ENCODE assay signal across 8 cellular contexts in genomic region chr19:18300930-18301717, GRCh38. TPM values are rescaled to one million over a fixed set of nuclear protein-coding genes. Genes with fewer than 3 reads are reported as not detected.
DNase-seq lines count a peak whose midpoint lies in the region; ATAC-seq and TF ChIP-seq lines count a peak whose summit lies in the region.

No MANE protein-coding gene starts in this region.

- peak overlapping the region; percentile 49 for H3K4me3 Mint-ChIP-seq in HFFc6
- no peak overlapping the region for H3K4me3 Mint-ChIP-seq in activated naive CD8-positive, alpha-beta T cell treated with anti-CD3 and anti-CD28 coated beads, Interleukin-2, amount 10 ng/mL, durations not matched to agents 7 days and 5 days
- peak overlapping the region; percentile 40 for H3K4me3 Mint-ChIP-seq in stimulated activated effector memory CD8-positive, alpha-beta T cell treated with anti-CD3 and anti-CD28 coated beads, Interleukin-12 subunit alpha, Interleukin-12 subunit beta, amount 100 ng/mL, for 72 hours

- H3K27ac Mint-ChIP-seq in HFFc6, result peak overlapping the region; percentile 98
- H3K27ac Mint-ChIP-seq in activated naive CD8-positive, alpha-beta T cell treated with anti-CD3 and anti-CD28 coated beads, Interleukin-2, amount 10 ng/mL, durations not matched to agents 7 days and 5 days, result peak overlapping the region; percentile 70
- peak overlapping the region; percentile 78 for H3K27ac Mint-ChIP-seq in stimulated activated effector memory CD8-positive, alpha-beta T cell treated with anti-CD3 and anti-CD28 coated beads, Interleukin-12 subunit alpha, Interleukin-12 subunit beta, amount 100 ng/mL, for 72 hours

- peaks cover 66% of the 10 kb centered on the region for H3K4me1 Mint-ChIP-seq in HFFc6 (ENCODE audit: low read depth)
- H3K4me1 Mint-ChIP-seq in activated naive CD8-positive, alpha-beta T cell treated with anti-CD3 and anti-CD28 coated beads, Interleukin-2, amount 10 ng/mL, durations not matched to agents 7 days and 5 days, result peaks cover 26% of the 10 kb centered on the region
- H3K4me1 Mint-ChIP-seq in stimulated activated effector memory CD8-positive, alpha-beta T cell treated with anti-CD3 and anti-CD28 coated beads, Interleukin-12 subunit alpha, Interleukin-12 subunit beta, amount 100 ng/mL, for 72 hours, result peaks cover 42% of the 10 kb centered on the region

- intact Hi-C loops in left ventricle myocardium superior (cut with micrococcal nuclease), result no loop called here

- no peak for TF ChIP-seq CTCF in HFFc6 (IDR thresholded peaks at IDR 0.05)

- ATAC-seq in activated naive CD8-positive, alpha-beta T cell treated with anti-CD3 and anti-CD28 coated beads, Interleukin-2, amount 10 ng/mL, durations not matched to agents 7 days and 5 days (ENCODE audit: low read depth), result no peak
- ATAC-seq in left ventricle myocardium superior (peak; percentile 54), GM18873 (IDR thresholded peaks at IDR 0.05; ENCODE audit: low FRiP score, unreplicated experiment) (no peak), GM19351 (IDR thresholded peaks at IDR 0.05; ENCODE audit: unreplicated experiment) (no peak)
- no peak for ATAC-seq in stimulated activated effector memory CD8-positive, alpha-beta T cell treated with anti-CD3 and anti-CD28 coated beads, Interleukin-12 subunit alpha, Interleukin-12 subunit beta, amount 100 ng/mL, for 72 hours

- 0 out of 2 replicates have a peak, but pooled peaks cover 3% of the 10 kb centered on the region for H3K9me3 Mint-ChIP-seq in HFFc6
- peaks cover 1% of the 10 kb centered on the region for H3K9me3 Mint-ChIP-seq in activated naive CD8-positive, alpha-beta T cell treated with anti-CD3 and anti-CD28 coated beads, Interleukin-2, amount 10 ng/mL, durations not matched to agents 7 days and 5 days
- H3K9me3 Mint-ChIP-seq in stimulated activated effector memory CD8-positive, alpha-beta T cell treated with anti-CD3 and anti-CD28 coated beads, Interleukin-12 subunit alpha, Interleukin-12 subunit beta, amount 100 ng/mL, for 72 hours, result no peaks in the 10 kb centered on the region

- no peaks in the 10 kb centered on the region; the same call in 1 of the 2 replicates for H3K27me3 Mint-ChIP-seq in HFFc6 (ENCODE audit: insufficient read depth)
- no peaks in the 10 kb centered on the region for H3K27me3 Mint-ChIP-seq in activated naive CD8-positive, alpha-beta T cell treated with anti-CD3 and anti-CD28 coated beads, Interleukin-2, amount 10 ng/mL, durations not matched to agents 7 days and 5 days

- H3K36me3 Mint-ChIP-seq in HFFc6 (ENCODE audit: low read depth), result no peaks in the 10 kb centered on the region
- peaks cover 25% of the 10 kb centered on the region for H3K36me3 Mint-ChIP-seq in activated naive CD8-positive, alpha-beta T cell treated with anti-CD3 and anti-CD28 coated beads, Interleukin-2, amount 10 ng/mL, durations not matched to agents 7 days and 5 days
- H3K36me3 Mint-ChIP-seq in stimulated activated effector memory CD8-positive, alpha-beta T cell treated with anti-CD3 and anti-CD28 coated beads, Interleukin-12 subunit alpha, Interleukin-12 subunit beta, amount 100 ng/mL, for 72 hours, result peaks cover 30% of the 10 kb centered on the region

- DNase-seq in HFFc6 (peak; percentile 81), left ventricle myocardium superior (peak; percentile 83), NCI-H2196 (lab: John Stamatoyannopoulos, UW; ENCODE audit: unreplicated experiment) (no peak), GM19240 (ENCODE audit: insufficient read length, low spot score) (no peak)
- DNase-seq in activated naive CD8-positive, alpha-beta T cell treated with anti-CD3 and anti-CD28 coated beads, Interleukin-2, amount 10 ng/mL, durations not matched to agents 7 days and 5 days, result no peak
- no peak for DNase-seq in stimulated activated effector memory CD8-positive, alpha-beta T cell treated with anti-CD3 and anti-CD28 coated beads, Interleukin-12 subunit alpha, Interleukin-12 subunit beta, amount 100 ng/mL, for 72 hours (ENCODE audit: low spot score in 2 of 2)

- POLR2A ChIA-PET in activated naive CD8-positive, alpha-beta T cell treated with anti-CD3 and anti-CD28 coated beads, Interleukin-2, amount 10 ng/mL, durations not matched to agents 7 days and 5 days (lab: Charles Lee), result interaction anchor here (5.3 to 10.4 kb wide), 3 partner anchors 9 to 20 kb away, joined by 248 to 846 read pairs (median 346); partner anchors contain the start of genes JUND and LSM4

RNA-seq across cellular contexts. Expression of gene JUND, which starts 19.7 kb away (rescaled TPM):
- total RNA-seq in HFFc6 (2021; fragmentation: NEBNext Ultra II Directional; extraction: Animal tissue kit (Norgen Biotek cat#: 25700)), result 10 to 100 TPM; 70.3 to 99.9 (median 91.7) TPM
- total RNA-seq in activated naive CD8-positive, alpha-beta T cell treated with anti-CD3 and anti-CD28 coated beads, Interleukin-2, amount 10 ng/mL, durations not matched to agents 7 days and 5 days, result 100 to 1,000 TPM; 366 to 394 TPM
- 89.2 TPM for total RNA-seq in left ventricle myocardium superior

RNA-seq across cellular contexts. Expression of gene LSM4, which starts 21.8 kb away (rescaled TPM):
- total RNA-seq in HFFc6 (2021; fragmentation: NEBNext Ultra II Directional; extraction: Animal tissue kit (Norgen Biotek cat#: 25700)), result 100 to 1,000 TPM; 175 to 217 (median 202) TPM
- total RNA-seq in activated naive CD8-positive, alpha-beta T cell treated with anti-CD3 and anti-CD28 coated beads, Interleukin-2, amount 10 ng/mL, durations not matched to agents 7 days and 5 days, result 100 to 1,000 TPM; 151 to 157 TPM
- 98.0 TPM for total RNA-seq in left ventricle myocardium superior

RNA-seq across cellular contexts. Expression of gene IQCN, which starts 26.9 kb away (rescaled TPM):
- under 1 TPM; 0.40 to 0.87 (median 0.55) TPM for total RNA-seq in HFFc6 (2021; fragmentation: NEBNext Ultra II Directional; extraction: Animal tissue kit (Norgen Biotek cat#: 25700))
- 1 to 10 TPM; 5.0 to 5.2 TPM for total RNA-seq in activated naive CD8-positive, alpha-beta T cell treated with anti-CD3 and anti-CD28 coated beads, Interleukin-2, amount 10 ng/mL, durations not matched to agents 7 days and 5 days
- 0.57 TPM for total RNA-seq in left ventricle myocardium superior

RNA-seq across cellular contexts. Expression of gene PGPEP1, which starts 39.3 kb away (rescaled TPM):
- 10 to 100 TPM; 30.5 to 54.1 (median 32.4) TPM for total RNA-seq in HFFc6 (2021; fragmentation: NEBNext Ultra II Directional; extraction: Animal tissue kit (Norgen Biotek cat#: 25700))
- 10 to 100 TPM; 41.3 to 45.7 TPM for total RNA-seq in activated naive CD8-positive, alpha-beta T cell treated with anti-CD3 and anti-CD28 coated beads, Interleukin-2, amount 10 ng/mL, durations not matched to agents 7 days and 5 days
- total RNA-seq in left ventricle myocardium superior, result 41.2 TPM

Comparison
In these comparisons a context has a peak if more than half of its experiments do, and no peak if none do; other contexts are left out.
1. DNase-seq: peak in HFFc6 (single experiment) and left ventricle myocardium superior (single experiment); none in activated naive CD8-positive, alpha-beta T cell treated with anti-CD3 and anti-CD28 coated beads, Interleukin-2, amount 10 ng/mL, durations not matched to agents 7 days and 5 days (single experiment), stimulated activated effector memory CD8-positive, alpha-beta T cell treated with anti-CD3 and anti-CD28 coated beads, Interleukin-12 subunit alpha, Interleukin-12 subunit beta, amount 100 ng/mL, for 72 hours (0 of 2), NCI-H2196 (single experiment) and GM19240 (single experiment).
2. Peak in every context shown above with its lines, with median percentiles within 50 percentile points of each other: H3K27ac Mint-ChIP-seq.